ENCODE assay signal across 9 cellular contexts in genomic region chr12:98894412-98895085, GRCh38.
A peak's percentile ranks its signal among the peaks of the same experiment; 100 is the strongest.
DNase-seq lines count a peak whose midpoint lies in the region; ATAC-seq and TF ChIP-seq lines count a peak whose summit lies in the region.
"Had no signal": no experiment of that assay in that cellular context is flagged by ENCODE, and none has a peak within 500 bp of the region (broad histone marks: within the 10 kb centered on the region; RNA-seq: fewer than 3 reads in every experiment).

No MANE protein-coding gene starts in this region.

- intact Hi-C loops in esophagus squamous epithelium (cut with DNase I): no loop called here

- peak overlapping the region in 3 of 4 donors; percentile 14 to 54 (median 41) for H3K4me3 ChIP-seq in esophagus squamous epithelium

- no peak for TF ChIP-seq CTCF in esophagus squamous epithelium (IDR thresholded peaks at IDR 0.05)

- DNase-seq in Daoy (ENCODE audit: low read depth) (peak; percentile 70), NCI-H1105 (lab: John Stamatoyannopoulos, UW) (peak; percentile 55), esophagus squamous epithelium (lab: John Stamatoyannopoulos, UW) (no peak), pons (ENCODE audit: low spot score) (peak; percentile 60), GF-D8 (lab: John Stamatoyannopoulos, UW) (no peak)
- DNase-seq in activated naive CD4-positive, alpha-beta T cell (lab: John Stamatoyannopoulos, UW): no peak
- no peak for DNase-seq in stimulated activated CD4-positive, alpha-beta T cell treated with anti-CD3 and anti-CD28 coated beads, Interleukin-4, amount 100 ng/mL, for 1 hour
- DNase-seq: natural killer cell had no signal

- H3K4me1 ChIP-seq in esophagus squamous epithelium: peaks cover 0 to 22% (median 4%) of the 10 kb centered on the region in 3 donors

- 0% methylated on average over 2 to 4 of the region's 96 CpGs for WGBS in esophagus squamous epithelium, 2 donors

- ATAC-seq in HG03045 (IDR thresholded peaks at IDR 0.05; ENCODE audit: unreplicated experiment): no peak
- ATAC-seq: natural killer cell had no signal

- H3K9me3 ChIP-seq in esophagus squamous epithelium: no peaks in the 10 kb centered on the region

- no peaks in the 10 kb centered on the region for H3K36me3 ChIP-seq in esophagus squamous epithelium

- H3K27ac ChIP-seq in esophagus squamous epithelium: no peak overlapping the region

- peaks cover 0 to 71% (median 5%) of the 10 kb centered on the region in 4 donors for H3K27me3 ChIP-seq in esophagus squamous epithelium

- no peak for TF ChIP-seq POLR2A in esophagus squamous epithelium (IDR thresholded peaks at IDR 0.05)

Comparison
In these comparisons a context has a peak if more than half of its experiments do, and no peak if none do; other contexts are left out.
1. DNase-seq: peak in Daoy (single experiment), NCI-H1105 (single experiment) and pons (single experiment); none in esophagus squamous epithelium (single experiment), activated naive CD4-positive, alpha-beta T cell (0 of 4), stimulated activated CD4-positive, alpha-beta T cell treated with anti-CD3 and anti-CD28 coated beads, Interleukin-4, amount 100 ng/mL, for 1 hour (single experiment) and GF-D8 (single experiment).